ENCODE assay signal across 1 cellular context in the genomic region with DNA sequence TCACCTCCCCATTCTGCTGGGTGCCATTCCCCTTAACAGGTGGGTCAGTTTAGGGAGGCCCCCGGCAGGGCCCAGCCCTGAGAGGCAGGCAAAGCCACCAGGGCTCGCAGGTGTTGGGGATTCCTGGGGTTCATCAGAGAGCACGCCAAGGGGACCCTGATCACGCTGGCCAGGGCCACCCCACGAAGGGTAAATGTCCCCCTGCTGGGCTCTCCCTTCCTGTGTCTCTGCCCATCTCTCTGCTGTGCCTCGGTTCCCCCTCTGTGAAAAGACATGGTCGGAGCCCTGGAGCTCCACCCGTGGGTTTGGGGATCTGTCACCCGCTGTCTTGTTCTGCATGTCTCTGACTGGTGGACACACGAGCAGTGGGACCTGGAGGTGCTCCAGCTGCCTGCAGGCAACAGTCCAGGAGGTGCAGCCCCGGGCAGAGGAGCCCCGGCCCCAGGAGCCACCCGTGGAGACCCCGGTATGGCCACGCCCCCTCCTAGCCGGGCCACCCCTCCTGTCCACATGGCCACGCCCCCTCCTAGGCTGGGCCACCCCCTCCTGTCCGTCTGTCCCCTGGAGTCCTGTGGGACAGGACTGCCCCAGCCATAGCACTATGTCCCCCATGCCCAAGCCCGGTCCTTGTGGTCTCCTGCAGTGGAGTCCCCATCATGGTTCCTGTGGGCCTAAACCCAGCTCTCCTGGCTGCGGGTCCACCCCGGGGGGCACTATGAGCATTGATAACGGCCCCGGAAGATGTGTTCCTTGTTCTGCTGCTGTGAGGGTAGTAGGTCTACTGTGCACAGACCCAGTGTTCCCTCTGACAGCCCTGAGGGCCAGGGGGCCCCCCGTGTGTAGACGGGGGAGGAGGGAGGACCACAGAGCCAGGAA.
TF ChIP-seq lines count a peak whose summit lies in the region.

No MANE protein-coding gene starts in this region.

TF ChIP-seq in IMR-90, 13 proteins besides CTCF, POLR2A, EP300 and RAD21:
- TF ChIP-seq SMC3 (IDR thresholded peaks at IDR 0.05; ENCODE audit: low read depth, low read length) (no peak), MAFK (IDR thresholded peaks at IDR 0.05; ENCODE audit: low read depth, low read length) (no peak), MAZ (IDR thresholded peaks at IDR 0.05; ENCODE audit: borderline replicate concordance, low read depth, low read length) (no peak), RFX5 (IDR thresholded peaks at IDR 0.05; ENCODE audit: low read depth, low read length) (no peak), CHD1 (IDR thresholded peaks at IDR 0.05; ENCODE audit: low read depth, low read length) (no peak), MXI1 (IDR thresholded peaks at IDR 0.05; ENCODE audit: borderline replicate concordance, low read depth, low read length) (no peak), NFE2L2 (IDR thresholded peaks at IDR 0.05; ENCODE audit: low read depth, low read length) (no peak), BHLHE40 (IDR thresholded peaks at IDR 0.05; ENCODE audit: low read depth, low read length) (no peak), RCOR1 (IDR thresholded peaks at IDR 0.05; ENCODE audit: insufficient replicate concordance, low read length) (no peak), CEBPB (IDR thresholded peaks at IDR 0.05; ENCODE audit: low read depth, low read length) (no peak), FOS (IDR thresholded peaks at IDR 0.05; ENCODE audit: low read depth, low read length) (no peak)
- TF ChIP-seq, protein P1, sequence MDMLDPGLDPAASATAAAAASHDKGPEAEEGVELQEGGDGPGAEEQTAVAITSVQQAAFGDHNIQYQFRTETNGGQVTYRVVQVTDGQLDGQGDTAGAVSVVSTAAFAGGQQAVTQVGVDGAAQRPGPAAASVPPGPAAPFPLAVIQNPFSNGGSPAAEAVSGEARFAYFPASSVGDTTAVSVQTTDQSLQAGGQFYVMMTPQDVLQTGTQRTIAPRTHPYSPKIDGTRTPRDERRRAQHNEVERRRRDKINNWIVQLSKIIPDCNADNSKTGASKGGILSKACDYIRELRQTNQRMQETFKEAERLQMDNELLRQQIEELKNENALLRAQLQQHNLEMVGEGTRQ (IDR thresholded peaks at IDR 0.05; ENCODE audit: low read depth, low read length) = no peak
- TF ChIP-seq, protein P2, sequence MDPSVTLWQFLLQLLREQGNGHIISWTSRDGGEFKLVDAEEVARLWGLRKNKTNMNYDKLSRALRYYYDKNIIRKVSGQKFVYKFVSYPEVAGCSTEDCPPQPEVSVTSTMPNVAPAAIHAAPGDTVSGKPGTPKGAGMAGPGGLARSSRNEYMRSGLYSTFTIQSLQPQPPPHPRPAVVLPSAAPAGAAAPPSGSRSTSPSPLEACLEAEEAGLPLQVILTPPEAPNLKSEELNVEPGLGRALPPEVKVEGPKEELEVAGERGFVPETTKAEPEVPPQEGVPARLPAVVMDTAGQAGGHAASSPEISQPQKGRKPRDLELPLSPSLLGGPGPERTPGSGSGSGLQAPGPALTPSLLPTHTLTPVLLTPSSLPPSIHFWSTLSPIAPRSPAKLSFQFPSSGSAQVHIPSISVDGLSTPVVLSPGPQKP (IDR thresholded peaks at IDR 0.05; ENCODE audit: borderline replicate concordance, low read depth, low read length) = no peak
